In the genomic region with DNA sequence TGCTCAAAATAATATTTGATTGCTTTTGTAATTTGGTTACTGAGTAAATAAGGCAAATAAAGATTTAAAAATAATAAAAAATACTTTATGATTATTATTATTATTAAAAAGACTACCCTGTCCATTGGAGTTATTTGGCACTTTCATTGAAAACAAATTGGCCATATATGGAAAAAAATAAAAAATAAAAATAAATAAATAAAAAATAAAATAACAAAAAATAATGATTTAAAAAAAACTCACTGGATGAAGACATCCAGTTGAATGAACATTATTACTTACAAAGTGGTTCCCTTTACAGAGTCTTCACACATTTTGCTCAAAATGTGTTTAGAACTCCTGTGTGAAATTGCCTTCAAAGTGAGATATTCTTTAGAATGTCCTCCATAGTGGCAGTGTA, we compare ENCODE assay signal across 21 cellular contexts.
"Had no signal": no experiment of that assay in that cellular context is flagged by ENCODE, and none has a peak within 500 bp of the region (broad histone marks: within the 10 kb centered on the region; RNA-seq: fewer than 3 reads in every experiment).

No MANE protein-coding gene starts in this region.

- H3K27me3 ChIP-seq: pancreas, spleen, suprapubic skin, tibial artery, upper lobe of right lung had no signal

- H3K4me1 ChIP-seq: pancreas, prostate gland, suprapubic skin, tibial artery, upper lobe of right lung had no signal

- H3K36me3 ChIP-seq: left ventricle myocardium inferior, pancreas, prostate gland, spleen, suprapubic skin, thoracic aorta, tibial artery, upper lobe of right lung had no signal

- H3K4me3 ChIP-seq: left ventricle myocardium inferior, lung, pancreas, prostate gland, skin epidermis, spleen, suprapubic skin, thoracic aorta, tibial artery, upper lobe of right lung had no signal

- H3K9me3 ChIP-seq: left ventricle myocardium inferior, pancreas, prostate gland, spleen, suprapubic skin, thoracic aorta, tibial artery, upper lobe of right lung had no signal

- FAIRE-seq: islet of Langerhans, pancreas, urothelium cell line had no signal

- DNase-seq: hypothalamus; immature natural killer cell; left ventricle myocardium inferior; mesendoderm; naive thymus-derived CD8-positive, alpha-beta T cell; pancreas; posterior cingulate gyrus; retina; right cardiac atrium; spleen; stimulated activated CD4-positive, alpha-beta T cell treated with anti-CD3 and anti-CD28 coated beads, Interleukin-4, amount 100 ng/mL, for 24 hours; stimulated activated naive CD4-positive, alpha-beta T cell; tibial artery; upper lobe of right lung had no signal

- H3K27ac ChIP-seq: left ventricle myocardium inferior, pancreas, prostate gland, skin epidermis, spleen, suprapubic skin, thoracic aorta, tibial artery, upper lobe of right lung had no signal
